Comparison of ENCODE assay signal across 4 cellular contexts in the genomic region with DNA sequence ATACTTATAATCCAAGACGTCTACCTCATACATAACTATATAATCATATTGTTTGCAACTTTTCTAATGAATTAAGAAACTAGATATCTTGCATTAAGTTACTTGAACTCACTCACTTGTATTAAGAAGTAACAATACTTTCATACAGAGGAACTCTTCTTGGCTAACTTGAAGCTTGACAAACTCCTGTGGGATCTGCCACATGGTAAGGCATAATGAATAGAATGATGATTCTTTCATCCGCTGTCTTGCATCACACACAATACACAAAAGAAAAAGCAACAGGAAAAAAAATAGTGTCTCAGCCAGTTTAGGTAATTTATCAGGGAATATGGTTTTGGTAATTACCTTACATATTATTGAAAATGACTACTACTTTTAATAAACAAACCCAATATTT.
"Had no signal": no experiment of that assay in that cellular context is flagged by ENCODE, and none has a peak within 500 bp of the region (broad histone marks: within the 10 kb centered on the region; RNA-seq: fewer than 3 reads in every experiment).

No MANE protein-coding gene starts in this region.

- DNase-seq: GM23248, H9, HCEC 1CT, IMR-90 had no signal

- H3K4me3 ChIP-seq: GM23248 had no signal

- H3K27ac ChIP-seq: GM23248 had no signal

- H3K9ac ChIP-seq: GM23248 had no signal

- H2AFZ ChIP-seq: GM23248 had no signal
